In the genomic region with DNA sequence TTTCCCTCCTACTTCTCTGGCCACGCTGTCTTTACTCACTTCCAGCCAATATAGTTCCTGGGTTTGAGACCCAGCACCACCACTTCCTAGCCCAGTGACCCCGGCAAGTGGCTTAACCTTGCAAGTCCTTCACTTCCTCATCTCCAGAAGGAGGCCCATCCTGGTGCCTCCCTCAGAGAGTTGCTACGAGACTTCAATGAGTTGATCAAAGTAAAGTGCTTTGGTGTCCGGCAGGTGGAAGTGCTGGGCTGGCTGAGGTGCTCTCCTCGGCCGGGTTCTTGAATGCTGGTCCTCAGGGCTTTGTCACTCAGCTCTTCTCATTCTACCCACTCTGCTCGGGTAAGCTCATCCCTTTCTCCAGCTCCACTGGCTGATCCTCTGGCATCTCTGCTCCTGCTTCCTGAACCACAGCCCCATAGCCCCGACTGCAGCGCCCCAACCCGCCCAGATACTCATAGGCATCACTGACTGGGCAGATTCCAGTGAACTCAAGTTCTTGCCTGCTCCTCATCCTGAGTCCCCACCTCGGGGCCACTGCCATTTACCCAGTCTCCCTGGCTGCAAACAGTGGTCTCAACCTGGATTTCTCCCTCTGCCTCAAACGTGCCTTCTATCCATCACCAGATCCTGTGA, we compare ENCODE assay signal across 23 cellular contexts.
A peak's percentile ranks its signal among the peaks of the same experiment; 100 is the strongest.
DNase-seq lines count a peak whose midpoint lies in the region; ATAC-seq and TF ChIP-seq lines count a peak whose summit lies in the region.
"Had no signal": no experiment of that assay in that cellular context is flagged by ENCODE, and none has a peak within 500 bp of the region (broad histone marks: within the 10 kb centered on the region; RNA-seq: fewer than 3 reads in every experiment).

No MANE protein-coding gene starts in this region.

- DNase-seq in WTC11 (ENCODE audit: low spot score) = peak; percentile 1
- DNase-seq in glutamatergic neuron = peak; percentile 7
- DNase-seq in mesenteric fat pad (ENCODE audit: low spot score) = peak; percentile 77
- DNase-seq in sigmoid colon = peak; percentile 52
- no peak for DNase-seq in activated T-helper 1 cell treated with anti-CD3 and anti-CD28 coated beads, Interleukin-12 subunit alpha, Interleukin-12 subunit beta, Interleukin-2, Interleukin-4 antibody, amounts not matched to agents 30 ng/mL and 10 ng/mL and 1 ng/mL, durations not matched to agents 14 hours and 24 hours and 36 hours (ENCODE audit: low spot score)
- DNase-seq in foreskin fibroblast = no peak
- DNase-seq in SK-N-DZ (ENCODE audit: low spot score) = no peak
- DNase-seq in GF-D8 (lab: John Stamatoyannopoulos, UW) = no peak
- DNase-seq: BE2C; CD8-positive, alpha-beta memory T cell; GM23248; H9; KG1; MM.1S; NCI-H1048; NCI-H1417 treated with DMSO at 0.1 percent for 48 hours; NCI-H1694 treated with DMSO at 0.1 percent for 48 hours; NCI-H2081; NCI-H2227 treated with DMSO at 0.1 percent for 48 hours; NCI-H526 treated with DMSO at 0.1 percent for 48 hours; RPMI8226; SHP77 had no signal

- H3K36me3 Mint-ChIP-seq in WTC11 = no peaks in the 10 kb centered on the region
- H3K36me3 Mint-ChIP-seq in glutamatergic neuron (ENCODE audit: unreplicated experiment) = peaks cover 15% of the 10 kb centered on the region
- no peaks in the 10 kb centered on the region for H3K36me3 Mint-ChIP-seq in activated T-helper 1 cell treated with anti-CD3 and anti-CD28 coated beads, Interleukin-12 subunit alpha, Interleukin-12 subunit beta, Interleukin-2, Interleukin-4 antibody, amounts not matched to agents 30 ng/mL and 10 ng/mL and 1 ng/mL, durations not matched to agents 14 hours and 24 hours and 36 hours (ENCODE audit: low read depth)
- H3K36me3 Mint-ChIP-seq: CD14-positive monocyte; CD8-positive, alpha-beta memory T cell had no signal

- H3K4me1 Mint-ChIP-seq in WTC11 (no peaks in the 10 kb centered on the region), glutamatergic neuron (ENCODE audit: low read depth, unreplicated experiment) (peaks cover 4% of the 10 kb centered on the region)
- H3K4me1 Mint-ChIP-seq in activated T-helper 1 cell treated with anti-CD3 and anti-CD28 coated beads, Interleukin-12 subunit alpha, Interleukin-12 subunit beta, Interleukin-2, Interleukin-4 antibody, amounts not matched to agents 30 ng/mL and 10 ng/mL and 1 ng/mL, durations not matched to agents 14 hours and 24 hours and 36 hours (ENCODE audit: low read depth) = no peaks in the 10 kb centered on the region
- H3K4me1 Mint-ChIP-seq: CD14-positive monocyte; CD8-positive, alpha-beta memory T cell had no signal

- peaks cover 0 to 6% (median 0%) of the 10 kb centered on the region in 3 donors for H3K27me3 ChIP-seq in sigmoid colon
- H3K27me3 ChIP-seq: BE2C had no signal

- TF ChIP-seq CTCF in WTC11 (IDR thresholded peaks at IDR 0.05) (no peak), glutamatergic neuron (IDR thresholded peaks at IDR 0.05; ENCODE audit: partially characterized antibody, unreplicated experiment) (no peak), sigmoid colon (IDR thresholded peaks at IDR 0.05) (no peak), foreskin fibroblast (IDR thresholded peaks at IDR 0.05; ENCODE audit: low read depth, low read length) (no peak)

- intact Hi-C loops in sigmoid colon (cut with DNase I) = no loop called here
- intact Hi-C loops in activated T-helper 1 cell treated with anti-CD3 and anti-CD28 coated beads, Interleukin-12 subunit alpha, Interleukin-12 subunit beta, Interleukin-2, Interleukin-4 antibody, amounts not matched to agents 30 ng/mL and 10 ng/mL and 1 ng/mL, durations not matched to agents 14 hours and 24 hours and 36 hours (cut with micrococcal nuclease) = no loop called here

- TF ChIP-seq EP300 in sigmoid colon (IDR thresholded peaks at IDR 0.05) = no peak

- H3K4me3 Mint-ChIP-seq in WTC11 = no peak overlapping the region
- H3K4me3 Mint-ChIP-seq in glutamatergic neuron (ENCODE audit: unreplicated experiment) = no peak overlapping the region
- H3K4me3 Mint-ChIP-seq in activated T-helper 1 cell treated with anti-CD3 and anti-CD28 coated beads, Interleukin-12 subunit alpha, Interleukin-12 subunit beta, Interleukin-2, Interleukin-4 antibody, amounts not matched to agents 30 ng/mL and 10 ng/mL and 1 ng/mL, durations not matched to agents 14 hours and 24 hours and 36 hours = no peak overlapping the region
- H3K4me3 Mint-ChIP-seq: CD8-positive, alpha-beta memory T cell; H9 had no signal

- no peak overlapping the region for H3K27ac ChIP-seq in sigmoid colon
- H3K27ac ChIP-seq: GM23248 had no signal

- POLR2A ChIA-PET in WTC11 (lab: Charles Lee) = no interaction called here

- no peak for ATAC-seq in WTC11

- H3K4me3 ChIP-seq in sigmoid colon (no peak overlapping the region), foreskin fibroblast (ENCODE audit: low read depth in 1 of 2, low read length in 2 of 2) (no peak overlapping the region)
- H3K4me3 ChIP-seq: GM23248 had no signal

- no peaks in the 10 kb centered on the region for H3K36me3 ChIP-seq in sigmoid colon
- H3K36me3 ChIP-seq: BE2C had no signal

- WGBS in sigmoid colon, 2 donors = 85 to 87% methylated on average over 12 of the region's 12 CpGs

- no peak for TF ChIP-seq POLR2A in sigmoid colon (IDR thresholded peaks at IDR 0.05)

- H3K27ac Mint-ChIP-seq in WTC11 (no peak overlapping the region), glutamatergic neuron (ENCODE audit: unreplicated experiment) (no peak overlapping the region)
- H3K27ac Mint-ChIP-seq in activated T-helper 1 cell treated with anti-CD3 and anti-CD28 coated beads, Interleukin-12 subunit alpha, Interleukin-12 subunit beta, Interleukin-2, Interleukin-4 antibody, amounts not matched to agents 30 ng/mL and 10 ng/mL and 1 ng/mL, durations not matched to agents 14 hours and 24 hours and 36 hours = no peak overlapping the region
- H3K27ac Mint-ChIP-seq: CD14-positive monocyte; CD8-positive, alpha-beta memory T cell; H9 had no signal

- H3K27me3 Mint-ChIP-seq in WTC11 (ENCODE audit: low read depth) (no peaks in the 10 kb centered on the region), glutamatergic neuron (ENCODE audit: unreplicated experiment) (peaks cover 5% of the 10 kb centered on the region)
- H3K27me3 Mint-ChIP-seq in activated T-helper 1 cell treated with anti-CD3 and anti-CD28 coated beads, Interleukin-12 subunit alpha, Interleukin-12 subunit beta, Interleukin-2, Interleukin-4 antibody, amounts not matched to agents 30 ng/mL and 10 ng/mL and 1 ng/mL, durations not matched to agents 14 hours and 24 hours and 36 hours (ENCODE audit: insufficient read depth) = peaks cover 6% of the 10 kb centered on the region

- no peaks in the 10 kb centered on the region for H3K9me3 ChIP-seq in sigmoid colon
- H3K9me3 ChIP-seq: BE2C had no signal

- CTCF ChIA-PET in WTC11 (lab: Charles Lee) = interaction anchor here (0.6 kb wide), 1 partner anchor 195 kb away, joined by 3 read pairs; no protein-coding TSS in a partner anchor

- H3K9me3 Mint-ChIP-seq in WTC11 = no peaks in the 10 kb centered on the region
- peaks cover 1% of the 10 kb centered on the region for H3K9me3 Mint-ChIP-seq in glutamatergic neuron (ENCODE audit: unreplicated experiment)
- no peaks in the 10 kb centered on the region for H3K9me3 Mint-ChIP-seq in activated T-helper 1 cell treated with anti-CD3 and anti-CD28 coated beads, Interleukin-12 subunit alpha, Interleukin-12 subunit beta, Interleukin-2, Interleukin-4 antibody, amounts not matched to agents 30 ng/mL and 10 ng/mL and 1 ng/mL, durations not matched to agents 14 hours and 24 hours and 36 hours
- H3K9me3 Mint-ChIP-seq: CD14-positive monocyte; CD8-positive, alpha-beta memory T cell; H9 had no signal

- no peaks in the 10 kb centered on the region for H3K4me1 ChIP-seq in sigmoid colon
- H3K4me1 ChIP-seq: BE2C had no signal

TF ChIP-seq in WTC11, 78 proteins besides CTCF, POLR2A, EP300 and RAD21 (continues in another document):
- TF ChIP-seq ZNF416 (CRISPR knock-in tag; IDR thresholded peaks at IDR 0.05) = no peak
- TF ChIP-seq, protein P1, sequence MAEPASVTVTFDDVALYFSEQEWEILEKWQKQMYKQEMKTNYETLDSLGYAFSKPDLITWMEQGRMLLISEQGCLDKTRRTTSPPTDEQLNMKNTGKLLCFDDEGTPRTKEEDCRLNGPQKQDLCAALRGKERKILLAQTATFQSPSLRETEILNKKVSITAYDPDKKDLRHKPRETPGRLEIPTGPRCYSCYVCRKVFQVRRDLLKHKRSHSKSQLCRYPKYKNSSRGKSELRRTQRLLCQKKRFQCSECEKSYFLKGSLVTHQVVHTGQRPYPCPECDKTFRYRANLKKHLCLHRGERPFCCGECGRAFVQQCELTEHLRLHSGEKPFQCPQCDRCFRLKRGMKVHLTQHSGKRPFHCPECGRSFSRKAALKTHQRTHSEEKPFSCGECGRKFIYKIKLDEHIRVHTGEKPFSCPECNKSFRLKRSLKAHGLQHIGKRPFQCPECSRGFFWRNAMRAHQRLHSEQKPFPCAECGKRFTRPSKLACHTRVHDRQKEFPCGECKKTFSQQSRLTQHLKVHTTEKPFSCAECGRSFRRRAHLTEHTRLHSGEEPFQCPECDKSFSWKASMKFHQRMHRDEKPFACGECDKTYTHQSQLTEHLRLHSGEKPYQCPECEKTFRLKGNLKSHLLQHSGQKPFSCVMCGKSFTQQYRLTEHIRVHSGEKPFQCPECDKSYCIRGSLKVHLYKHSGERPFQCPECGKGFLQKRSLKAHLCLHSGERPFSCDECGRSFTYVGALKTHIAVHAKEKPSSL (CRISPR knock-in tag; conservative IDR thresholded peaks at IDR 0.05) = no peak
- TF ChIP-seq ZNF263 (CRISPR knock-in tag; IDR thresholded peaks at IDR 0.05; ENCODE audit: low read depth) = no peak
- no peak for TF ChIP-seq SMAD3 (CRISPR knock-in tag; IDR thresholded peaks at IDR 0.05; ENCODE audit: borderline replicate concordance)
- no peak for TF ChIP-seq CREM (CRISPR knock-in tag; IDR thresholded peaks at IDR 0.05)
- TF ChIP-seq, protein P2, sequence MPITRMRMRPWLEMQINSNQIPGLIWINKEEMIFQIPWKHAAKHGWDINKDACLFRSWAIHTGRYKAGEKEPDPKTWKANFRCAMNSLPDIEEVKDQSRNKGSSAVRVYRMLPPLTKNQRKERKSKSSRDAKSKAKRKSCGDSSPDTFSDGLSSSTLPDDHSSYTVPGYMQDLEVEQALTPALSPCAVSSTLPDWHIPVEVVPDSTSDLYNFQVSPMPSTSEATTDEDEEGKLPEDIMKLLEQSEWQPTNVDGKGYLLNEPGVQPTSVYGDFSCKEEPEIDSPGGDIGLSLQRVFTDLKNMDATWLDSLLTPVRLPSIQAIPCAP (CRISPR knock-in tag; IDR thresholded peaks at IDR 0.05) = no peak
- no peak for TF ChIP-seq JAZF1 (CRISPR knock-in tag; IDR thresholded peaks at IDR 0.05)
- TF ChIP-seq JUN (CRISPR knock-in tag; IDR thresholded peaks at IDR 0.05) = no peak
- no peak for TF ChIP-seq TEAD1 (CRISPR knock-in tag; IDR thresholded peaks at IDR 0.05)

Comparison
In these comparisons a context has a peak if more than half of its experiments do, and no peak if none do; other contexts are left out.
1. DNase-seq: peak in WTC11 (single experiment), glutamatergic neuron (single experiment), mesenteric fat pad (single experiment) and sigmoid colon (single experiment); none in activated T-helper 1 cell treated with anti-CD3 and anti-CD28 coated beads, Interleukin-12 subunit alpha, Interleukin-12 subunit beta, Interleukin-2, Interleukin-4 antibody, amounts not matched to agents 30 ng/mL and 10 ng/mL and 1 ng/mL, durations not matched to agents 14 hours and 24 hours and 36 hours (single experiment), foreskin fibroblast (0 of 2), SK-N-DZ (single experiment) and GF-D8 (single experiment).